ENCODE assay signal across 11 cellular contexts in genomic region chr12:10361084-10361483, GRCh38. TPM values are rescaled to one million over a fixed set of nuclear protein-coding genes. Genes with fewer than 3 reads are reported as not detected.
DNase-seq lines count a peak whose midpoint lies in the region; ATAC-seq and TF ChIP-seq lines count a peak whose summit lies in the region.
"Had no signal": no experiment of that assay in that cellular context is flagged by ENCODE, and none has a peak within 500 bp of the region (broad histone marks: within the 10 kb centered on the region; RNA-seq: fewer than 3 reads in every experiment).

No MANE protein-coding gene starts in this region.

- no peak overlapping the region for H3K27ac ChIP-seq in iPS DF 6.9 (ENCODE audit: low read length)
- H3K27ac ChIP-seq in vagina: peak overlapping the region; percentile 98

- no peak for DNase-seq in natural killer cell treated with Interleukin-12 subunit alpha and Interleukin-12 subunit beta and Interleukin-15 and Interleukin-18, amount 100 ng/mL, for 72 hours (ENCODE audit: low spot score)
- no peak for DNase-seq in natural killer cell
- DNase-seq in SHP77 (lab: John Stamatoyannopoulos, UW): peak; percentile 86 to 87
- DNase-seq in iPS DF 6.9 (ENCODE audit: low read depth, low spot score): peak; percentile 52
- no peak for DNase-seq in vagina (ENCODE audit: extremely low spot score in 2 of 2)
- DNase-seq in middle frontal gyrus (ENCODE audit: extremely low spot score, low spot score): no peak
- DNase-seq in activated effector memory CD4-positive, alpha-beta T cell treated with Interleukin-2 at 50 U/mL for 16 hours: no peak
- DNase-seq: NCI-H1930 had no signal

- ATAC-seq in natural killer cell treated with Interleukin-12 subunit alpha and Interleukin-12 subunit beta and Interleukin-15 and Interleukin-18, amount 100 ng/mL, for 72 hours: no peak
- no peak for ATAC-seq in natural killer cell
- ATAC-seq in GM19397 (IDR thresholded peaks at IDR 0.05; ENCODE audit: unreplicated experiment): no peak
- ATAC-seq: activated naive CD4-positive, alpha-beta T cell treated with anti-CD3 and anti-CD28 coated beads, Interleukin-2, amount 50 U/mL, for 72 hours had no signal

- TF ChIP-seq POLR2A in vagina (IDR thresholded peaks at IDR 0.05): no peak

- peaks cover 29 to 39% of the 10 kb centered on the region in 2 donors for H3K4me1 Mint-ChIP-seq in natural killer cell treated with Interleukin-12 subunit alpha and Interleukin-12 subunit beta and Interleukin-15 and Interleukin-18, amount 100 ng/mL, for 72 hours (ENCODE audit: low read depth in 2 of 2)
- H3K4me1 Mint-ChIP-seq in natural killer cell: peaks cover 42% of the 10 kb centered on the region in 2 donors

- peaks cover 4% of the 10 kb centered on the region for H3K36me3 Mint-ChIP-seq in natural killer cell treated with Interleukin-12 subunit alpha and Interleukin-12 subunit beta and Interleukin-15 and Interleukin-18, amount 100 ng/mL, for 72 hours
- no peaks in the 10 kb centered on the region for H3K36me3 Mint-ChIP-seq in natural killer cell
- H3K36me3 Mint-ChIP-seq: activated naive CD4-positive, alpha-beta T cell treated with anti-CD3 and anti-CD28 coated beads, Interleukin-2, amount 50 U/mL, for 72 hours; CD14-positive monocyte had no signal

- no peak overlapping the region for H3K4me3 Mint-ChIP-seq in natural killer cell treated with Interleukin-12 subunit alpha and Interleukin-12 subunit beta and Interleukin-15 and Interleukin-18, amount 100 ng/mL, for 72 hours
- H3K4me3 Mint-ChIP-seq in natural killer cell: no peak overlapping the region
- H3K4me3 Mint-ChIP-seq: CD14-positive monocyte had no signal

- H3K9me3 ChIP-seq in iPS DF 6.9 (ENCODE audit: control insufficient read depth, insufficient read depth, low read length): no peaks in the 10 kb centered on the region
- H3K9me3 ChIP-seq in vagina: no peaks in the 10 kb centered on the region

- no peak for TF ChIP-seq CTCF in natural killer cell (IDR thresholded peaks at IDR 0.05)
- TF ChIP-seq CTCF in vagina (IDR thresholded peaks at IDR 0.05): no peak

- H3K27me3 Mint-ChIP-seq in natural killer cell treated with Interleukin-12 subunit alpha and Interleukin-12 subunit beta and Interleukin-15 and Interleukin-18, amount 100 ng/mL, for 72 hours: no peaks in the 10 kb centered on the region
- no peaks in the 10 kb centered on the region for H3K27me3 Mint-ChIP-seq in natural killer cell (ENCODE audit: low read depth in 2 of 2)

- no peaks in the 10 kb centered on the region for H3K9me3 Mint-ChIP-seq in natural killer cell treated with Interleukin-12 subunit alpha and Interleukin-12 subunit beta and Interleukin-15 and Interleukin-18, amount 100 ng/mL, for 72 hours
- H3K9me3 Mint-ChIP-seq in natural killer cell: no peaks in the 10 kb centered on the region
- H3K9me3 Mint-ChIP-seq: activated naive CD4-positive, alpha-beta T cell treated with anti-CD3 and anti-CD28 coated beads, Interleukin-2, amount 50 U/mL, for 72 hours had no signal

- intact Hi-C loops in natural killer cell (cut with micrococcal nuclease): no loop called here
- intact Hi-C loops in vagina (cut with DNase I): no loop called here

- no CpG with 5 or more reads among the region's 4 CpGs for WGBS in iPS DF 6.9 (ENCODE audit: insufficient coverage, insufficient read length)

- H3K27ac Mint-ChIP-seq in natural killer cell treated with Interleukin-12 subunit alpha and Interleukin-12 subunit beta and Interleukin-15 and Interleukin-18, amount 100 ng/mL, for 72 hours: peak overlapping the region; percentile 14 to 39
- peak overlapping the region in 1 of 2 donors; percentile 68 for H3K27ac Mint-ChIP-seq in natural killer cell
- H3K27ac Mint-ChIP-seq: activated naive CD4-positive, alpha-beta T cell treated with anti-CD3 and anti-CD28 coated beads, Interleukin-2, amount 50 U/mL, for 72 hours; CD14-positive monocyte had no signal

- peaks cover 9% of the 10 kb centered on the region; the same call in 1 of the 2 replicates for H3K4me1 ChIP-seq in iPS DF 6.9 (ENCODE audit: control insufficient read depth, insufficient read depth, low read length)
- peaks cover 27% of the 10 kb centered on the region for H3K4me1 ChIP-seq in vagina

- H3K36me3 ChIP-seq in iPS DF 6.9 (ENCODE audit: control insufficient read depth, insufficient read depth, low read length): no peaks in the 10 kb centered on the region
- no peaks in the 10 kb centered on the region for H3K36me3 ChIP-seq in vagina

- H3K27me3 ChIP-seq in iPS DF 6.9 (ENCODE audit: control insufficient read depth, insufficient read depth, low read length) (no peaks in the 10 kb centered on the region), vagina (no peaks in the 10 kb centered on the region)

- H3K4me3 ChIP-seq in iPS DF 6.9 (ENCODE audit: low read length) (no peak overlapping the region), vagina (no peak overlapping the region)

RNA-seq across cellular contexts. Expression of gene KLRK1, which starts 28.8 kb away (rescaled TPM):
- 100 to 1,000 TPM in 1 of 2 donors, 10 to 100 TPM in 1; 80.4 to 126 TPM for total RNA-seq in natural killer cell treated with Interleukin-12 subunit alpha and Interleukin-12 subunit beta and Interleukin-15 and Interleukin-18, amount 100 ng/mL, for 72 hours
- 100 to 1,000 TPM; 398 to 543 (median 515) TPM for total RNA-seq in natural killer cell
- total RNA-seq in vagina: 12.8 TPM

RNA-seq across cellular contexts. Expression of gene KLRC4, which starts 48.5 kb away (rescaled TPM):
- 10 to 100 TPM in 1 of 2 donors, 1 to 10 TPM in 1; 5.4 to 17.8 TPM for total RNA-seq in natural killer cell treated with Interleukin-12 subunit alpha and Interleukin-12 subunit beta and Interleukin-15 and Interleukin-18, amount 100 ng/mL, for 72 hours
- 10 to 100 TPM; 15.9 to 54.7 (median 51.4) TPM for total RNA-seq in natural killer cell
- total RNA-seq in vagina: not detected

RNA-seq across cellular contexts. Expression of gene KLRD1, which starts 53.4 kb away (rescaled TPM):
- total RNA-seq in natural killer cell treated with Interleukin-12 subunit alpha and Interleukin-12 subunit beta and Interleukin-15 and Interleukin-18, amount 100 ng/mL, for 72 hours: 100 to 1,000 TPM in 1 of 2 donors, 10 to 100 TPM in 1; 58.2 to 197 TPM
- total RNA-seq in natural killer cell: 100 to 1,000 TPM; 568 to 782 (median 688) TPM
- 4.4 TPM for total RNA-seq in vagina

RNA-seq across cellular contexts. Expression of gene KLRC3, which starts 59.3 kb away (rescaled TPM):
- 1 to 10 TPM; 7.9 to 9.6 TPM for total RNA-seq in natural killer cell treated with Interleukin-12 subunit alpha and Interleukin-12 subunit beta and Interleukin-15 and Interleukin-18, amount 100 ng/mL, for 72 hours
- total RNA-seq in natural killer cell (10 to 100 TPM; 10.7 to 69.1 (median 49.8) TPM), vagina (not detected)
- total RNA-seq: activated naive CD4-positive, alpha-beta T cell treated with anti-CD3 and anti-CD28 coated beads, Interleukin-2, amount 50 U/mL, for 72 hours had no signal

Comparison
In these comparisons a context has a peak if more than half of its experiments do, and no peak if none do; other contexts are left out.
1. DNase-seq: peak in SHP77 (2 of 2) and iPS DF 6.9 (single experiment); none in natural killer cell treated with Interleukin-12 subunit alpha and Interleukin-12 subunit beta and Interleukin-15 and Interleukin-18, amount 100 ng/mL, for 72 hours (single experiment), natural killer cell (single experiment), vagina (0 of 2), middle frontal gyrus (single experiment) and activated effector memory CD4-positive, alpha-beta T cell treated with Interleukin-2 at 50 U/mL for 16 hours (single experiment).
2. RNA of gene KLRD1, which starts 53.4 kb away (total RNA-seq): 568 to 782 TPM in natural killer cell and 58.2 to 197 TPM in natural killer cell treated with Interleukin-12 subunit alpha and Interleukin-12 subunit beta and Interleukin-15 and Interleukin-18, amount 100 ng/mL, for 72 hours; 4.4 TPM in vagina (single experiment); every median in the first group is over 10 times any median in the second.